9 cellular contexts compared by ENCODE assay signal in the genomic region with DNA sequence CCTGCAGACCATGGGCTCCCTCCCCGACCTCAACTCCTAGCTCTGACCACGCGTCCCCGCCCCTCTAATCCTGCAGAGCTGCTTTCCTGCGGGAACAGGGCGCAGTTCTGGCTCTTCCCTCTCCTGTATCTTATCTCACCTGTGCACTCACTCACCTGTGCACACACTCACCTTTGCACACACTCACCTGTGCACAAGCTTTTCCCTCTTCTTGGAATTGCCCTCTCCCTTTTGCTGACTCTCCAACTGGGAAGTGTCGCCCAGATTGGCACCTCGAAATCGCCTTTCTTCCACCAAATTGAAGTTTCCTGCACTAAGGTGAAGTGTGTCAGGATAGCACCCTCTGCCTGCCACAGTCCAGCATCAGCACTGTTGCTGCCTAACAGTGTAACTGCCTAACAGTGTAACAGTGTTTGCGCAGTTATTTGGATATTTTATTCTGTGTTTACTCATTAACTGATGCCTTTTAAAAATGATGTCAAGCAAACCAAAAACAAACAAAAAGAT.
DNase-seq lines count a peak whose midpoint lies in the region; ATAC-seq and TF ChIP-seq lines count a peak whose summit lies in the region.
"Had no signal": no experiment of that assay in that cellular context is flagged by ENCODE, and none has a peak within 500 bp of the region (broad histone marks: within the 10 kb centered on the region; RNA-seq: fewer than 3 reads in every experiment).

No MANE protein-coding gene starts in this region.

- in situ Hi-C loops in T47D (cut with HindIII; ENCODE audit: low pct_unique_long_range_greater_than_20kb, low sequenced_read_pairs): no loop called here

- TF ChIP-seq CTCF in RWPE2 (IDR thresholded peaks at IDR 0.05; ENCODE audit: poor library complexity, severe bottlenecking): peak; percentile 64

- H3K36me3 Mint-ChIP-seq in stimulated activated effector memory CD8-positive, alpha-beta T cell treated with anti-CD3 and anti-CD28 coated beads, Interleukin-12 subunit alpha, Interleukin-12 subunit beta, amount 100 ng/mL, for 72 hours: no peaks in the 10 kb centered on the region

- H3K27ac ChIP-seq in RWPE2 (ENCODE audit: poor library complexity, severe bottlenecking): no peak overlapping the region
- H3K27ac ChIP-seq: epithelial cell of prostate had no signal

- DNase-seq in EH (ENCODE audit: low read depth) (peak; percentile 33), HUDEP-2 (lab: John Stamatoyannopoulos, UW; ENCODE audit: unreplicated experiment in 76 of 76) (peak in 64 of 76 experiments; percentile 11 to 73 (median 44)), RWPE2 (ENCODE audit: low spot score) (no peak), T47D (ENCODE audit: low read depth in 1 of 2, low spot score in 1 of 2) (peak; percentile 49 to 51), kidney tubule cell (ENCODE audit: low spot score) (peak; percentile 57)
- DNase-seq in stimulated activated effector memory CD8-positive, alpha-beta T cell treated with anti-CD3 and anti-CD28 coated beads, Interleukin-12 subunit alpha, Interleukin-12 subunit beta, amount 100 ng/mL, for 72 hours (ENCODE audit: low spot score in 2 of 2): no peak

- H3K4me1 Mint-ChIP-seq in stimulated activated effector memory CD8-positive, alpha-beta T cell treated with anti-CD3 and anti-CD28 coated beads, Interleukin-12 subunit alpha, Interleukin-12 subunit beta, amount 100 ng/mL, for 72 hours: peaks cover 8% of the 10 kb centered on the region

- H3K4me3 Mint-ChIP-seq in stimulated activated effector memory CD8-positive, alpha-beta T cell treated with anti-CD3 and anti-CD28 coated beads, Interleukin-12 subunit alpha, Interleukin-12 subunit beta, amount 100 ng/mL, for 72 hours: peak overlapping the region; percentile 88

- peak overlapping the region; percentile 50 for H3K4me3 ChIP-seq in RWPE2 (ENCODE audit: severe bottlenecking)

- H3K27me3 ChIP-seq in RWPE2 (ENCODE audit: insufficient read depth, poor library complexity, severe bottlenecking): no peaks in the 10 kb centered on the region

- H3K36me3 ChIP-seq in RWPE2 (ENCODE audit: low read depth): no peaks in the 10 kb centered on the region

- H3K27ac Mint-ChIP-seq in stimulated activated effector memory CD8-positive, alpha-beta T cell treated with anti-CD3 and anti-CD28 coated beads, Interleukin-12 subunit alpha, Interleukin-12 subunit beta, amount 100 ng/mL, for 72 hours: peak overlapping the region; percentile 73

- no peaks in the 10 kb centered on the region for H3K9me3 ChIP-seq in RWPE2 (ENCODE audit: severe bottlenecking)

- no peaks in the 10 kb centered on the region for H3K4me1 ChIP-seq in RWPE2 (ENCODE audit: insufficient read depth, poor library complexity, severe bottlenecking)

- ATAC-seq in GM21360 (IDR thresholded peaks at IDR 0.05; ENCODE audit: unreplicated experiment) (peak; percentile 38), RWPE2 (ENCODE audit: low read depth) (peak; percentile 86), HG03520 (IDR thresholded peaks at IDR 0.05; ENCODE audit: unreplicated experiment) (no peak)
- peak; percentile 52 for ATAC-seq in stimulated activated effector memory CD8-positive, alpha-beta T cell treated with anti-CD3 and anti-CD28 coated beads, Interleukin-12 subunit alpha, Interleukin-12 subunit beta, amount 100 ng/mL, for 72 hours

- no peaks in the 10 kb centered on the region for H3K9me3 Mint-ChIP-seq in stimulated activated effector memory CD8-positive, alpha-beta T cell treated with anti-CD3 and anti-CD28 coated beads, Interleukin-12 subunit alpha, Interleukin-12 subunit beta, amount 100 ng/mL, for 72 hours

Comparison
In these comparisons a context has a peak if more than half of its experiments do, and no peak if none do; other contexts are left out.
1. DNase-seq: peak in EH (single experiment), HUDEP-2 (64 of 76), T47D (2 of 2) and kidney tubule cell (single experiment); none in RWPE2 (single experiment) and stimulated activated effector memory CD8-positive, alpha-beta T cell treated with anti-CD3 and anti-CD28 coated beads, Interleukin-12 subunit alpha, Interleukin-12 subunit beta, amount 100 ng/mL, for 72 hours (0 of 2).